Comparison of ENCODE assay signal across 22 cellular contexts in the genomic region with DNA sequence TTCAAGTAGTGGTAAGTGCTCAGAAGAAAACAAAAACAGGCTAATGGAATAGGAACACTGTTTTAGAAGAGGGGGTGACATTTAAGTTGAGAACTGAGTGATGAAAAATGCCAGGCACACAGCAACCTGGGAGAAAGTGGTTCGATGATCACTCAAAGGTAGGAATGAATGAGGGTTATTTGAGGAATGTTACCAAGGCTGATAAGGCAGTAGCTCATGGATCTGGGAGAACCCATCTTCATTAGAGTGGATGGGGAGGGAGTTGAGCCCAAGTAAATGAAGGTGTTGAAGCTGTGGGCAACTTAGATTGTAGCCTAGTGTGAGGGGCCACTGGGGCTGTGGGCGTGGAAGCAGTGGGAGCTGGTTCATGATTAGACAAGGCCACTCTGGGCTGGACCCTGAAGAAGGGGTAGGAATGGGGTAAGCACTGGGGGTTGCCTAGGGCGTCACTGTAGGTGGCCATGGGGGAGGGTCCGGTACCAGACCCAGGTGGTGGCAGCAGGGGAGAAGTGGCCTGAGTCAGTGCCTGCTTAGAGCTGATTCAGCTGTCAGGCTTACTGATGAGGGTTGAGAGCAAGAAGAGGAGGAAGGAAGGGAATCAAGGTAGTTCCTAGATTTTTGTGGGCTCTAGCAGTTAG. TPM values are rescaled to one million over a fixed set of nuclear protein-coding genes. Genes with fewer than 3 reads are reported as not detected.
A peak's percentile ranks its signal among the peaks of the same experiment; 100 is the strongest.
DNase-seq lines count a peak whose midpoint lies in the region; ATAC-seq and TF ChIP-seq lines count a peak whose summit lies in the region.
"Had no signal": no experiment of that assay in that cellular context is flagged by ENCODE, and none has a peak within 500 bp of the region (broad histone marks: within the 10 kb centered on the region; RNA-seq: fewer than 3 reads in every experiment).

No MANE protein-coding gene starts in this region.

- H3K56ac ChIP-seq in H9 (ENCODE audit: insufficient read length, low read depth, low read length): no peak overlapping the region

- H3K4ac ChIP-seq in H9 (ENCODE audit: low read depth, low read length) (no peak overlapping the region), mesenchymal stem cell (ENCODE audit: low read depth in 1 of 2, low read length in 2 of 2) (no peak overlapping the region), trophoblast cell (ENCODE audit: low read depth, low read length) (no peak overlapping the region)

- H4K91ac ChIP-seq in H9 (ENCODE audit: insufficient read length, low read depth, low read length) (no peak overlapping the region), mesenchymal stem cell (ENCODE audit: low read length) (peak overlapping the region; percentile 35), trophoblast cell (ENCODE audit: low read depth, low read length) (peak overlapping the region; percentile 52)

- no peak overlapping the region for H3K18ac ChIP-seq in H9 (ENCODE audit: insufficient read length, low read depth, low read length)
- peak overlapping the region in 1 of 2 experiments; percentile 4 for H3K18ac ChIP-seq in mesenchymal stem cell (ENCODE audit: low read depth in 1 of 2, low read length in 2 of 2)
- H3K18ac ChIP-seq in trophoblast cell (ENCODE audit: low read length): no peak overlapping the region

- H3K23ac ChIP-seq in H9 (ENCODE audit: insufficient read length, low read depth, low read length) (no peak overlapping the region), mesenchymal stem cell (ENCODE audit: low read length in 2 of 2) (no peak overlapping the region), trophoblast cell (ENCODE audit: low read length) (peak overlapping the region; percentile 19)

- H3K4me3 Mint-ChIP-seq in H9: no peak overlapping the region
- no peak overlapping the region for H3K4me3 Mint-ChIP-seq in activated T-helper 17 cell treated with anti-CD3 and anti-CD28 coated beads, Interleukin-2, amount 50 U/mL, for 72 hours
- H3K4me3 Mint-ChIP-seq: CD4-positive, alpha-beta memory T cell; HFFc6 had no signal

- no peak overlapping the region for H4K12ac ChIP-seq in trophoblast cell (ENCODE audit: low read depth, low read length)

- no peak overlapping the region for H2BK20ac ChIP-seq in H9 (ENCODE audit: low read depth, low read length, poor library complexity, severe bottlenecking)

- no peak overlapping the region for H3K9ac ChIP-seq in H9 (ENCODE audit: extremely low read depth, insufficient read length, low read length)
- no peak overlapping the region for H3K9ac ChIP-seq in mesenchymal stem cell (ENCODE audit: low read length)
- no peak overlapping the region for H3K9ac ChIP-seq in trophoblast cell (ENCODE audit: low read length)

- no peak overlapping the region for H3K4me3 ChIP-seq in mesenchymal stem cell (ENCODE audit: insufficient read depth in 1 of 2, low read depth in 1 of 2, low read length in 2 of 2)
- no peak overlapping the region for H3K4me3 ChIP-seq in trophoblast cell (ENCODE audit: low read depth, low read length)
- H3K4me3 ChIP-seq: A549, MG63, SK-N-MC had no signal

- no CpG with 5 or more reads among the region's 4 CpGs for WGBS in H9 (ENCODE audit: extremely low coverage, insufficient read length, low lambda C conversion rate)
- WGBS in mesenchymal stem cell: 91% methylated on average over 4 of the region's 4 CpGs
- WGBS in trophoblast cell (ENCODE audit: extremely low coverage, insufficient coverage, insufficient read length): no CpG with 5 or more reads among the region's 4 CpGs

- no peaks in the 10 kb centered on the region for H3K9me3 ChIP-seq in H9 (ENCODE audit: control insufficient read depth, low read depth, low read length)
- H3K9me3 ChIP-seq in mesenchymal stem cell (ENCODE audit: control insufficient read depth, low read length): no peaks in the 10 kb centered on the region
- H3K9me3 ChIP-seq in trophoblast cell (ENCODE audit: insufficient read depth, low read depth, low read length): no peaks in the 10 kb centered on the region
- H3K9me3 ChIP-seq: A549, MG63 had no signal

- H2BK5ac ChIP-seq in H9 (ENCODE audit: insufficient read length, low read length) (no peak overlapping the region), mesenchymal stem cell (ENCODE audit: low read depth, low read length, poor library complexity, severe bottlenecking) (no peak overlapping the region), trophoblast cell (ENCODE audit: low read depth, low read length, poor library complexity) (peak overlapping the region; percentile 7)

- H2BK15ac ChIP-seq in H9 (ENCODE audit: low read depth, low read length) (no peak overlapping the region), mesenchymal stem cell (ENCODE audit: low read depth, poor library complexity, severe bottlenecking) (no peak overlapping the region)

- H2AFZ ChIP-seq in H9 (ENCODE audit: low read length): no peak overlapping the region
- no peak overlapping the region for H2AFZ ChIP-seq in mesenchymal stem cell (ENCODE audit: low read depth, low read length)
- no peak overlapping the region for H2AFZ ChIP-seq in trophoblast cell (ENCODE audit: insufficient read depth, low read length, poor library complexity)

- H3K36me3 Mint-ChIP-seq in H9 (ENCODE audit: insufficient read depth in 1 of 3, low read depth in 3 of 3): peaks cover 27 to 49% (median 41%) of the 10 kb centered on the region in 3 experiments
- H3K36me3 Mint-ChIP-seq in activated T-helper 17 cell treated with anti-CD3 and anti-CD28 coated beads, Interleukin-2, amount 50 U/mL, for 72 hours (ENCODE audit: low read depth): peaks cover 45% of the 10 kb centered on the region

- no peak overlapping the region for H4K5ac ChIP-seq in H9 (ENCODE audit: insufficient read length, low read depth, low read length)

- no peak for ATAC-seq in activated T-helper 17 cell treated with anti-CD3 and anti-CD28 coated beads, Interleukin-2, amount 50 U/mL, for 72 hours (replicated peaks)
- no peak for ATAC-seq in HG02970 (IDR thresholded peaks at IDR 0.05; ENCODE audit: low FRiP score, unreplicated experiment)
- ATAC-seq: Panc1 had no signal

- no peak for DNase-seq in H9
- DNase-seq in mesenchymal stem cell: no peak
- peak in 1 of 2 donors; percentile 51 for DNase-seq in trophoblast cell
- DNase-seq in SHP77 treated with DMSO at 0.1 percent for 48 hours (lab: John Stamatoyannopoulos, UW): no peak
- no peak for DNase-seq in cerebellum (ENCODE audit: low spot score)
- DNase-seq: C1 segment of cervical spinal cord; CD4-positive, alpha-beta memory T cell; COR-L47; H7; HFFc6; KG1; MG63; NCI-H1105 treated with DMSO at 0.1 percent for 48 hours; NCI-H2029; NCI-H526 treated with DMSO at 0.1 percent for 48 hours; SIG-M5 had no signal

- H4K8ac ChIP-seq in H9 (replicated peaks; ENCODE audit: insufficient read length, low read depth, low read length): no peak overlapping the region
- no peak overlapping the region for H4K8ac ChIP-seq in mesenchymal stem cell (ENCODE audit: low read length)
- no peak overlapping the region for H4K8ac ChIP-seq in trophoblast cell (ENCODE audit: low read depth, low read length)

- no peaks in the 10 kb centered on the region for H3K79me2 ChIP-seq in H9 (ENCODE audit: insufficient read depth, low read length)
- no peaks in the 10 kb centered on the region for H3K79me2 ChIP-seq in trophoblast cell (ENCODE audit: control insufficient read depth, insufficient read depth, low read length, poor library complexity)

- H3K4me2 ChIP-seq in H9 (ENCODE audit: insufficient read depth, insufficient read length, low read length) (no peak overlapping the region), mesenchymal stem cell (ENCODE audit: low read length, poor library complexity, severe bottlenecking) (no peak overlapping the region), trophoblast cell (ENCODE audit: low read length) (no peak overlapping the region)
- H3K4me2 ChIP-seq: A549 had no signal

- no peaks in the 10 kb centered on the region for H3K23me2 ChIP-seq in H9 (ENCODE audit: insufficient read length, low read depth, low read length, poor library complexity, severe bottlenecking)

- peak overlapping the region; percentile 62 to 76 (median 64); a peak in 6 of 7 replicates for H3K27ac Mint-ChIP-seq in H9
- peak overlapping the region; percentile 16 for H3K27ac Mint-ChIP-seq in activated T-helper 17 cell treated with anti-CD3 and anti-CD28 coated beads, Interleukin-2, amount 50 U/mL, for 72 hours
- H3K27ac Mint-ChIP-seq: HFFc6 had no signal

- H4K20me1 ChIP-seq in H9 (ENCODE audit: control insufficient read depth, insufficient read depth, insufficient read length): no peaks in the 10 kb centered on the region

- H3K27me3 ChIP-seq in H9 (ENCODE audit: insufficient read depth, low read length): no peaks in the 10 kb centered on the region
- H3K27me3 ChIP-seq in mesenchymal stem cell (ENCODE audit: control insufficient read depth in 1 of 2, insufficient read depth in 1 of 2, low read length in 2 of 2): peaks cover 24 to 25% of the 10 kb centered on the region in 2 experiments
- H3K27me3 ChIP-seq in trophoblast cell (ENCODE audit: insufficient read depth, low read length): no peaks in the 10 kb centered on the region
- H3K27me3 ChIP-seq: MG63 had no signal

- H3K4me1 ChIP-seq in H9 (ENCODE audit: insufficient read depth, low read length) (no peaks in the 10 kb centered on the region), mesenchymal stem cell (ENCODE audit: control insufficient read depth, insufficient read depth, low read depth, low read length) (no peaks in the 10 kb centered on the region), trophoblast cell (ENCODE audit: control insufficient read depth in 1 of 2, insufficient read depth in 2 of 2, low read length in 2 of 2) (peaks cover 3 to 8% of the 10 kb centered on the region in 2 experiments)
- H3K4me1 ChIP-seq: A549 had no signal

- H3K27ac ChIP-seq in H9 (ENCODE audit: insufficient read length, low read depth, low read length): no peak overlapping the region
- no peak overlapping the region for H3K27ac ChIP-seq in mesenchymal stem cell (ENCODE audit: low read length, poor library complexity, severe bottlenecking)
- no peak overlapping the region for H3K27ac ChIP-seq in trophoblast cell (ENCODE audit: low read depth, low read length)
- H3K27ac ChIP-seq: A549, SK-N-MC had no signal

- no peak for TF ChIP-seq CTCF in H9 (conservative IDR thresholded peaks at IDR 0.05)

- H2AK5ac ChIP-seq in H9 (ENCODE audit: insufficient read length, low read length) (no peak overlapping the region), mesenchymal stem cell (ENCODE audit: low read length, severe bottlenecking) (no peak overlapping the region), trophoblast cell (ENCODE audit: low read length) (peak overlapping the region; percentile 52)

- H3K79me1 ChIP-seq in H9 (ENCODE audit: insufficient read depth, low read depth, low read length, poor library complexity, severe bottlenecking): no peaks in the 10 kb centered on the region
- no peaks in the 10 kb centered on the region for H3K79me1 ChIP-seq in mesenchymal stem cell (replicated peaks; ENCODE audit: low read length, poor library complexity, severe bottlenecking)
- H3K79me1 ChIP-seq in trophoblast cell (ENCODE audit: low read length): peaks cover 8% of the 10 kb centered on the region

- H3K14ac ChIP-seq in H9 (ENCODE audit: insufficient read depth, low read length): no peak overlapping the region
- H3K14ac ChIP-seq in mesenchymal stem cell (ENCODE audit: low read length in 2 of 2): no peak overlapping the region
- H3K14ac ChIP-seq in trophoblast cell (ENCODE audit: low read length): peak overlapping the region; percentile 38

- H2BK12ac ChIP-seq in H9 (ENCODE audit: insufficient read length, low read depth, low read length) (no peak overlapping the region), mesenchymal stem cell (ENCODE audit: low read length in 2 of 2) (peak overlapping the region in 1 of 2 experiments; percentile 25), trophoblast cell (ENCODE audit: low read length) (peak overlapping the region; percentile 9)

- H3K27me3 Mint-ChIP-seq in H9 (ENCODE audit: low read depth): peaks cover 1% of the 10 kb centered on the region; the same call in 1 of the 2 replicates
- no peaks in the 10 kb centered on the region for H3K27me3 Mint-ChIP-seq in activated T-helper 17 cell treated with anti-CD3 and anti-CD28 coated beads, Interleukin-2, amount 50 U/mL, for 72 hours
- H3K27me3 Mint-ChIP-seq: CD4-positive, alpha-beta memory T cell had no signal

- H3K36me3 ChIP-seq in mesenchymal stem cell (ENCODE audit: control insufficient read depth in 1 of 2, insufficient read depth in 2 of 2, low read depth in 1 of 2, low read length in 2 of 2) (no peaks in the 10 kb centered on the region), trophoblast cell (ENCODE audit: control insufficient read depth in 1 of 2, insufficient read depth in 2 of 2, low read length in 2 of 2) (no peaks in the 10 kb centered on the region)
- H3K36me3 ChIP-seq: MG63 had no signal

- peaks cover 15 to 17% of the 10 kb centered on the region in 2 experiments; a peak in 3 of 4 replicates for H3K4me1 Mint-ChIP-seq in H9
- peaks cover 5% of the 10 kb centered on the region for H3K4me1 Mint-ChIP-seq in activated T-helper 17 cell treated with anti-CD3 and anti-CD28 coated beads, Interleukin-2, amount 50 U/mL, for 72 hours

- no peaks in the 10 kb centered on the region for H3K9me3 Mint-ChIP-seq in H9
- no peaks in the 10 kb centered on the region for H3K9me3 Mint-ChIP-seq in activated T-helper 17 cell treated with anti-CD3 and anti-CD28 coated beads, Interleukin-2, amount 50 U/mL, for 72 hours
- H3K9me3 Mint-ChIP-seq: CD4-positive, alpha-beta memory T cell; HFFc6 had no signal

- no peak overlapping the region for H2BK120ac ChIP-seq in H9 (ENCODE audit: low read depth, low read length, poor library complexity, severe bottlenecking)
- H2BK120ac ChIP-seq in mesenchymal stem cell (ENCODE audit: low read depth, low read length): no peak overlapping the region
- peak overlapping the region; percentile 40 for H2BK120ac ChIP-seq in trophoblast cell (ENCODE audit: insufficient read depth, low read length, poor library complexity)

- no peak overlapping the region for H3T11ph ChIP-seq in H9 (ENCODE audit: low read length)

RNA-seq across cellular contexts. Expression of gene LYPD6B, which starts 22.5 kb away (rescaled TPM):
- total RNA-seq in H9 (2021) (1.0 and 2.0 TPM in 2 replicates), cerebellum (0.91 TPM)
- total RNA-seq in activated T-helper 17 cell treated with anti-CD3 and anti-CD28 coated beads, Interleukin-2, amount 50 U/mL, for 72 hours: not detected
- polyA plus RNA-seq in mesenchymal stem cell (2013, experiment 1 of 2): 22.6 TPM
- 21.2 TPM for polyA plus RNA-seq in mesenchymal stem cell (2013, experiment 2 of 2)
- 43.9 and 44.9 TPM in 2 replicates for polyA plus RNA-seq in trophoblast cell (2013)
- total RNA-seq: CD4-positive, alpha-beta memory T cell; OCI-LY7 had no signal
- polyA plus RNA-seq: A549; CD4-positive, alpha-beta memory T cell had no signal
